In genomic region chr3:9638939-9639338, GRCh38 we compare ENCODE assay signal across 34 cellular contexts.
"Had no signal": no experiment of that assay in that cellular context is flagged by ENCODE, and none has a peak within 500 bp of the region (broad histone marks: within the 10 kb centered on the region; RNA-seq: fewer than 3 reads in every experiment).

No MANE protein-coding gene starts in this region.

- ATAC-seq: activated CD8-positive, alpha-beta T cell treated with anti-CD3 and anti-CD28 coated beads for 36 hours; activated naive CD4-positive, alpha-beta T cell treated with anti-CD3 and anti-CD28 coated beads, Interleukin-2, amount 50 U/mL, for 72 hours; activated T-cell treated with anti-CD3 and anti-CD28 coated beads, Interleukin-2, amount 50 U/mL, for 4 hours; activated T-cell treated with anti-CD3 and anti-CD28 coated beads, Interleukin-2, amount 50 U/mL, for 72 hours; activated T-helper 17 cell treated with anti-CD3 and anti-CD28 coated beads, Interleukin-2, amount 50 U/mL, for 72 hours; body of pancreas had no signal

- H3K27me3 Mint-ChIP-seq: activated CD8-positive, alpha-beta T cell treated with anti-CD3 and anti-CD28 coated beads for 36 hours; activated naive CD8-positive, alpha-beta T cell treated with anti-CD3 and anti-CD28 coated beads for 36 hours had no signal

- H3K4me1 ChIP-seq: adrenal gland, body of pancreas, breast epithelium had no signal

- H3K27me3 ChIP-seq: adrenal gland, body of pancreas, brain microvascular endothelial cell, breast epithelium had no signal

- H3K36me3 ChIP-seq: adrenal gland, brain microvascular endothelial cell, breast epithelium had no signal

- H3K4me3 Mint-ChIP-seq: activated B cell treated with CpG ODN at 0.5 μM for 24 hours; activated CD4-positive, alpha-beta memory T cell treated with anti-CD3 and anti-CD28 coated beads for 36 hours; activated CD4-positive, alpha-beta T cell treated with anti-CD3 and anti-CD28 coated beads, Interleukin-2, amount 10 ng/mL, durations not matched to agents 24 days and 14 days; activated CD8-positive, alpha-beta T cell treated with anti-CD3 and anti-CD28 coated beads for 36 hours; activated naive CD8-positive, alpha-beta T cell treated with anti-CD3 and anti-CD28 coated beads for 36 hours; activated T-cell treated with anti-CD3 and anti-CD28 coated beads, Interleukin-2, amount 50 U/mL, for 4 hours; activated T-cell treated with anti-CD3 and anti-CD28 coated beads, Interleukin-2, amount 50 U/mL, for 72 hours; activated T-helper 1 cell treated with anti-CD3 and anti-CD28 coated beads, Interleukin-12 subunit alpha, Interleukin-12 subunit beta, Interleukin-2, Interleukin-4 antibody, amounts not matched to agents 30 ng/mL and 10 ng/mL and 1 ng/mL, durations not matched to agents 14 hours and 24 hours and 36 hours; activated T-helper 17 cell treated with anti-CD3 and anti-CD28 coated beads, Interleukin-2, amount 50 U/mL, for 72 hours; T-helper 1 cell treated with Interleukin-12 subunit alpha and Interleukin-12 subunit beta and Interleukin-4 antibody, amounts not matched to agents 30 μg/mL and 1 μg/mL, for 36 hours; T-helper 2 cell treated with Interferon-gamma antibody and Interleukin-4, amounts not matched to agents 5 μg/mL and 100 μg/mL, for 36 hours had no signal

- H3K9me3 Mint-ChIP-seq: activated B cell treated with CpG ODN at 0.5 μM for 24 hours; activated CD4-positive, alpha-beta memory T cell treated with anti-CD3 and anti-CD28 coated beads for 36 hours; activated CD4-positive, alpha-beta T cell treated with anti-CD3 and anti-CD28 coated beads, Interleukin-2, amount 10 ng/mL, durations not matched to agents 24 days and 14 days; activated CD8-positive, alpha-beta T cell treated with anti-CD3 and anti-CD28 coated beads for 36 hours; activated naive CD4-positive, alpha-beta T cell treated with anti-CD3 and anti-CD28 coated beads, Interleukin-2, amount 50 U/mL, for 72 hours; activated naive CD8-positive, alpha-beta T cell treated with anti-CD3 and anti-CD28 coated beads for 36 hours; activated T-cell treated with anti-CD3 and anti-CD28 coated beads, Interleukin-2, amount 50 U/mL, for 4 hours; activated T-cell treated with anti-CD3 and anti-CD28 coated beads, Interleukin-2, amount 50 U/mL, for 72 hours; activated T-helper 1 cell treated with anti-CD3 and anti-CD28 coated beads, Interleukin-12 subunit alpha, Interleukin-12 subunit beta, Interleukin-2, Interleukin-4 antibody, amounts not matched to agents 30 ng/mL and 10 ng/mL and 1 ng/mL, durations not matched to agents 14 hours and 24 hours and 36 hours; activated T-helper 17 cell treated with anti-CD3 and anti-CD28 coated beads, Interleukin-2, amount 50 U/mL, for 72 hours; T-helper 1 cell treated with Interleukin-12 subunit alpha and Interleukin-12 subunit beta and Interleukin-4 antibody, amounts not matched to agents 30 μg/mL and 1 μg/mL, for 36 hours; T-helper 2 cell treated with Interferon-gamma antibody and Interleukin-4, amounts not matched to agents 5 μg/mL and 100 μg/mL, for 36 hours had no signal

- H3K27ac ChIP-seq: adrenal gland, body of pancreas, brain microvascular endothelial cell, breast epithelium, VCaP had no signal

- DNase-seq: activated B cell treated with CpG ODN at 0.5 μM for 24 hours; activated CD4-positive, alpha-beta memory T cell treated with anti-CD3 and anti-CD28 coated beads for 36 hours; activated CD4-positive, alpha-beta T cell treated with anti-CD3 and anti-CD28 coated beads for 4 hours; activated CD4-positive, alpha-beta T cell treated with anti-CD3 and anti-CD28 coated beads, Interleukin-2, amount 10 ng/mL, durations not matched to agents 24 days and 14 days; activated CD4-positive, alpha-beta T cell treated with anti-CD3 and anti-CD28 coated beads, Interleukin-2, amount 50 U/mL, for 1 hour; activated CD4-positive, alpha-beta T cell treated with anti-CD3 and anti-CD28 coated beads, Interleukin-2, amount 50 U/mL, for 4 hours; activated CD4-positive, CD25-positive, alpha-beta regulatory T cell treated with anti-CD3 and anti-CD28 coated beads, Interleukin-2, amount 50 U/mL, for 72 hours; activated CD8-positive, alpha-beta memory T cell treated with anti-CD3 and anti-CD28 coated beads, Interleukin-2, amount 50 U/mL, for 4 hours; activated CD8-positive, alpha-beta T cell treated with anti-CD3 and anti-CD28 coated beads for 36 hours; activated effector memory CD4-positive, alpha-beta T cell treated with anti-CD3 and anti-CD28 coated beads, Interleukin-2, amount 50 U/mL, for 16 hours; activated gamma-delta T cell treated with Interleukin-2 at 50 U/mL for 16 hours; activated naive CD4-positive, alpha-beta T cell; activated naive CD4-positive, alpha-beta T cell treated with anti-CD3 and anti-CD28 coated beads, Interleukin-2, amount 50 U/mL, for 16 hours; activated naive CD8-positive, alpha-beta T cell treated with anti-CD3 and anti-CD28 coated beads for 36 hours; activated T-cell treated with anti-CD3 and anti-CD28 coated beads for 4 hours; activated T-cell treated with anti-CD3 and anti-CD28 coated beads, Interleukin-2, amount 50 U/mL, for 1 hour; activated T-cell treated with anti-CD3 and anti-CD28 coated beads, Interleukin-2, amount 50 U/mL, for 4 hours; activated T-cell treated with anti-CD3 and anti-CD28 coated beads, Interleukin-2, amount 50 U/mL, for 72 hours; adrenal gland; amniotic stem cell; aorta; body of pancreas; brain microvascular endothelial cell; central memory CD4-positive, alpha-beta T cell; T-helper 1 cell; T-helper 2 cell; T-helper 9 cell had no signal

- H3K4me3 ChIP-seq: adrenal gland, body of pancreas, breast epithelium had no signal

- H3K27ac Mint-ChIP-seq: activated B cell treated with CpG ODN at 0.5 μM for 24 hours; activated CD4-positive, alpha-beta memory T cell treated with anti-CD3 and anti-CD28 coated beads for 36 hours; activated CD4-positive, alpha-beta T cell treated with anti-CD3 and anti-CD28 coated beads, Interleukin-2, amount 10 ng/mL, durations not matched to agents 24 days and 14 days; activated CD8-positive, alpha-beta T cell treated with anti-CD3 and anti-CD28 coated beads for 36 hours; activated naive CD4-positive, alpha-beta T cell treated with anti-CD3 and anti-CD28 coated beads, Interleukin-2, amount 50 U/mL, for 72 hours; activated naive CD8-positive, alpha-beta T cell treated with anti-CD3 and anti-CD28 coated beads for 36 hours; activated T-cell treated with anti-CD3 and anti-CD28 coated beads, Interleukin-2, amount 50 U/mL, for 72 hours; activated T-helper 1 cell treated with anti-CD3 and anti-CD28 coated beads, Interleukin-12 subunit alpha, Interleukin-12 subunit beta, Interleukin-2, Interleukin-4 antibody, amounts not matched to agents 30 ng/mL and 10 ng/mL and 1 ng/mL, durations not matched to agents 14 hours and 24 hours and 36 hours; activated T-helper 17 cell treated with anti-CD3 and anti-CD28 coated beads, Interleukin-2, amount 50 U/mL, for 72 hours; T-helper 1 cell treated with Interleukin-12 subunit alpha and Interleukin-12 subunit beta and Interleukin-4 antibody, amounts not matched to agents 30 μg/mL and 1 μg/mL, for 36 hours; T-helper 2 cell treated with Interferon-gamma antibody and Interleukin-4, amounts not matched to agents 5 μg/mL and 100 μg/mL, for 36 hours had no signal

- H3K9me3 ChIP-seq: adrenal gland, body of pancreas, breast epithelium had no signal

- H3K4me1 Mint-ChIP-seq: activated CD4-positive, alpha-beta T cell treated with anti-CD3 and anti-CD28 coated beads, Interleukin-2, amount 10 ng/mL, durations not matched to agents 24 days and 14 days had no signal
